17 cellular contexts compared by ENCODE assay signal in the genomic region with DNA sequence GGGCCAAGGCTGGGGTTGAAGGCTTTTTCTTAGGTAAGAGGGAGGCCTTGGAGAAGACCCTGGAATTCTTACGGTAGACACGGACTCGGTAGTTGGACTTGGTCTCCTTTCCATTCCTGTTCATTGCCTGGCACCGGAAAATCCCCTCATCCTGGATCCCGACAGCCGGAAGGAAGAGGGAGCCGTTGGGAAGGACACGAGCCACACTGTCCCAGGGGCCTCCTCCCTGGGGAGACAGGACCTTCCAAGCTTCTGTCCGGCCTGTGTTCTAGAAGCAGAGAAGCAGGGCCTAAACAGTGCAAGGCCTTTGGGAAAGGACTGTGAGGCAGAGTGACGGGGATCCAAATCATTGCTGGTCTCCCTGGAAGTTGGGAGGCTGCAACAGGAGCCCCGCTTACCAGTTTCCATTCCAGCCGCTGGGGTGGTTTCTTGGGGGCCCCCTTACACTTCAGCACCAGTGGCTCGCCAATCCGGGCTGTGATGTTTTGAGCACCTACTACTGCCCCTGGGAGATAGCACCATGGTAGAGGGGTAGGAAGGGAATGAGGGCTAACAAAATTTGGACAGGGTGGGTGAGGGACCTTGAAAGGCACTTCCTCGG. TPM values are rescaled to one million over a fixed set of nuclear protein-coding genes. Genes with fewer than 3 reads are reported as not detected.
DNase-seq lines count a peak whose midpoint lies in the region; ATAC-seq and TF ChIP-seq lines count a peak whose summit lies in the region.
"Had no signal": no experiment of that assay in that cellular context is flagged by ENCODE, and none has a peak within 500 bp of the region (broad histone marks: within the 10 kb centered on the region; RNA-seq: fewer than 3 reads in every experiment).

No MANE protein-coding gene starts in this region.

- peaks cover 18 to 97% (median 65%) of the 10 kb centered on the region in 9 donors for H3K4me1 ChIP-seq in heart right ventricle
- peaks cover 53 to 72% (median 64%) of the 10 kb centered on the region in 4 donors for H3K4me1 ChIP-seq in upper lobe of left lung

- no peaks in the 10 kb centered on the region for H3K9me3 Mint-ChIP-seq in chondrocyte (ENCODE audit: low read depth)
- no peaks in the 10 kb centered on the region for H3K9me3 Mint-ChIP-seq in naive thymus-derived CD8-positive, alpha-beta T cell
- H3K9me3 Mint-ChIP-seq: IgD-negative memory B cell; T-helper 1 cell treated with Interleukin-12 subunit alpha and Interleukin-12 subunit beta and Interleukin-4 antibody, amounts not matched to agents 30 μg/mL and 1 μg/mL, for 36 hours had no signal

- TF ChIP-seq EP300 in upper lobe of left lung (IDR thresholded peaks at IDR 0.05), result no peak

- H3K4me3 ChIP-seq in heart right ventricle (no peak overlapping the region), upper lobe of left lung (peak overlapping the region in 3 of 4 donors; percentile 7 to 41 (median 20))
- H3K4me3 ChIP-seq: GM12878 had no signal

- TF ChIP-seq POLR2A in upper lobe of left lung (IDR thresholded peaks at IDR 0.05), result no peak
- TF ChIP-seq POLR2A in GM18505 (IDR thresholded peaks at IDR 0.05; ENCODE audit: borderline replicate concordance, extremely low read depth, insufficient read depth, insufficient read length), result no peak

- peaks cover 0 to 76% (median 26%) of the 10 kb centered on the region in 9 donors for H3K36me3 ChIP-seq in heart right ventricle
- peaks cover 7 to 56% (median 36%) of the 10 kb centered on the region in 4 donors for H3K36me3 ChIP-seq in upper lobe of left lung

- WGBS in heart right ventricle, 2 donors, result 64 to 71% methylated on average over 15 of the region's 15 CpGs
- WGBS in upper lobe of left lung, 2 donors, result 73 to 80% methylated on average over 12 to 15 of the region's 15 CpGs

- POLR2A ChIA-PET in naive thymus-derived CD8-positive, alpha-beta T cell (lab: Charles Lee), result interaction anchor here (0.9 to 9.4 kb wide), 2 partner anchors 8 to 19 kb away, joined by 3 to 303 read pairs; a partner anchor contains a TSS

- H3K27ac Mint-ChIP-seq in chondrocyte (ENCODE audit: unreplicated experiment), result peak overlapping the region; percentile 8
- peak overlapping the region in 6 of 10 donors; percentile 34 to 77 (median 58) for H3K27ac Mint-ChIP-seq in naive thymus-derived CD8-positive, alpha-beta T cell
- H3K27ac Mint-ChIP-seq: T-helper 1 cell treated with Interleukin-12 subunit alpha and Interleukin-12 subunit beta and Interleukin-4 antibody, amounts not matched to agents 30 μg/mL and 1 μg/mL, for 36 hours had no signal

- H3K27me3 ChIP-seq in heart right ventricle (no peaks in the 10 kb centered on the region), upper lobe of left lung (no peaks in the 10 kb centered on the region)

- DNase-seq in heart right ventricle (peak in 1 of 2 donors; percentile 60), left cardiac atrium (no peak), chondrocyte (ENCODE audit: low spot score) (peak; percentile 46), upper lobe of left lung (no peak), T1000 (lab: John Stamatoyannopoulos, UW) (no peak)
- no peak for DNase-seq in naive thymus-derived CD8-positive, alpha-beta T cell
- DNase-seq: activated CD4-positive, alpha-beta T cell treated with anti-CD3 and anti-CD28 coated beads, Interleukin-2, amount 50 U/mL, for 1 hour; activated gamma-delta T cell; NCI-H1417; NCI-H510A treated with DMSO at 0.1 percent for 48 hours; nucleus accumbens; stimulated activated CD4-positive, alpha-beta T cell treated with anti-CD3 and anti-CD28 coated beads, Interleukin-12 subunit alpha, Interleukin-12 subunit beta, amount 100 ng/mL, for 4 hours had no signal

- peaks cover 48% of the 10 kb centered on the region for H3K4me1 Mint-ChIP-seq in chondrocyte (ENCODE audit: low read depth)
- peaks cover 35 to 76% (median 69%) of the 10 kb centered on the region in 4 donors for H3K4me1 Mint-ChIP-seq in naive thymus-derived CD8-positive, alpha-beta T cell

- H3K36me3 Mint-ChIP-seq in chondrocyte (ENCODE audit: low read depth), result peaks cover 17% of the 10 kb centered on the region
- H3K36me3 Mint-ChIP-seq in naive thymus-derived CD8-positive, alpha-beta T cell, result peaks cover 6 to 82% (median 14%) of the 10 kb centered on the region in 3 donors

- intact Hi-C loops in heart right ventricle (cut with DNase I), result no loop called here
- intact Hi-C loops in left cardiac atrium (cut with DNase I), result no loop called here

- TF ChIP-seq CTCF in heart right ventricle (IDR thresholded peaks at IDR 0.05) (no peak), chondrocyte (IDR thresholded peaks at IDR 0.05) (no peak), upper lobe of left lung (IDR thresholded peaks at IDR 0.05) (no peak)

- peak in 1 of 8 donors; percentile 18 for ATAC-seq in heart right ventricle
- no peak for ATAC-seq in left cardiac atrium
- no peak for ATAC-seq in naive thymus-derived CD8-positive, alpha-beta T cell
- ATAC-seq in upper lobe of left lung (ENCODE audit: low FRiP score in 2 of 2), result no peak
- ATAC-seq in GM18505 (IDR thresholded peaks at IDR 0.05; ENCODE audit: unreplicated experiment), result no peak
- ATAC-seq in GM21737 (IDR thresholded peaks at IDR 0.05; ENCODE audit: unreplicated experiment), result no peak
- ATAC-seq: GM12878 had no signal

- H3K27ac ChIP-seq in heart right ventricle (peak overlapping the region; percentile 22 to 99 (median 66)), upper lobe of left lung (peak overlapping the region; percentile 72 to 98 (median 95))

- no peak overlapping the region for H3K4me3 Mint-ChIP-seq in chondrocyte (ENCODE audit: unreplicated experiment)
- peak overlapping the region in 1 of 10 donors; percentile 40 for H3K4me3 Mint-ChIP-seq in naive thymus-derived CD8-positive, alpha-beta T cell
- H3K4me3 Mint-ChIP-seq: T-helper 1 cell treated with Interleukin-12 subunit alpha and Interleukin-12 subunit beta and Interleukin-4 antibody, amounts not matched to agents 30 μg/mL and 1 μg/mL, for 36 hours had no signal

- H3K9me3 ChIP-seq in heart right ventricle, result no peaks in the 10 kb centered on the region
- H3K9me3 ChIP-seq in upper lobe of left lung, result no peaks in the 10 kb centered on the region

- H3K27me3 Mint-ChIP-seq in chondrocyte (ENCODE audit: low read depth), result no peaks in the 10 kb centered on the region
- H3K27me3 Mint-ChIP-seq in naive thymus-derived CD8-positive, alpha-beta T cell, result no peaks in the 10 kb centered on the region
- H3K27me3 Mint-ChIP-seq: IgD-negative memory B cell had no signal

RNA-seq across cellular contexts. Expression of a gene that starts 0.5 kb away (rescaled TPM):
- 1 to 10 TPM in 9 of 10 donors, under 1 TPM in 1; 0.75 to 5.1 (median 2.9) TPM for total RNA-seq in heart right ventricle
- 1 to 10 TPM; 3.1 to 5.5 TPM for polyA plus RNA-seq in heart right ventricle
- 1 to 10 TPM; 2.4 to 2.8 TPM for total RNA-seq in left cardiac atrium
- 2.6 to 4.9 TPM (median 3.6 TPM) in 3 replicates for total RNA-seq in chondrocyte
- total RNA-seq in naive thymus-derived CD8-positive, alpha-beta T cell, result 10 to 100 TPM; 56.0 to 60.3 TPM
- polyA plus RNA-seq in naive thymus-derived CD8-positive, alpha-beta T cell, result 1 to 10 TPM in 1 of 3 donors, under 1 TPM in 2; 0.09 to 1.9 (median 0.25) TPM
- total RNA-seq in upper lobe of left lung, result 1,000 to 10,000 TPM in 5 of 6 donors, 100 to 1,000 TPM in 1; 543 to 2,806 (median 1,294) TPM

RNA-seq across cellular contexts. Expression of a gene that starts 5.4 kb away (rescaled TPM):
- total RNA-seq in heart right ventricle (100 to 1,000 TPM in 1 of 10 donors, 10 to 100 TPM in 9; 75.5 to 122 (median 82.7) TPM), left cardiac atrium (10 to 100 TPM; 73.0 to 77.9 TPM), chondrocyte (45.2 to 48.0 TPM (median 45.2 TPM) in 3 replicates), upper lobe of left lung (10 to 100 TPM; 23.0 to 73.6 (median 59.1) TPM)
- polyA plus RNA-seq in heart right ventricle, result 100 to 1,000 TPM in 1 of 2 donors, 10 to 100 TPM in 1; 53.0 to 132 TPM
- 10 to 100 TPM; 38.6 to 40.0 TPM for total RNA-seq in naive thymus-derived CD8-positive, alpha-beta T cell
- 100 to 1,000 TPM; 102 to 117 (median 102) TPM for polyA plus RNA-seq in naive thymus-derived CD8-positive, alpha-beta T cell

RNA-seq across cellular contexts. Expression of a gene that starts 6.4 kb away (rescaled TPM):
- total RNA-seq in heart right ventricle (10 to 100 TPM; 32.8 to 50.9 (median 44.1) TPM), left cardiac atrium (10 to 100 TPM; 43.7 to 47.7 TPM), chondrocyte (58.6 to 66.5 TPM (median 66.3 TPM) in 3 replicates), upper lobe of left lung (100 to 1,000 TPM in 1 of 6 donors, 10 to 100 TPM in 5; 78.6 to 147 (median 93.4) TPM)
- polyA plus RNA-seq in heart right ventricle, result 10 to 100 TPM; 25.6 to 55.4 TPM
- 100 to 1,000 TPM; 173 to 174 TPM for total RNA-seq in naive thymus-derived CD8-positive, alpha-beta T cell
- 1 to 10 TPM; 1.6 to 2.2 (median 2.0) TPM for polyA plus RNA-seq in naive thymus-derived CD8-positive, alpha-beta T cell

RNA-seq across cellular contexts. Expression of a gene that starts 7.7 kb away (rescaled TPM):
- total RNA-seq in heart right ventricle (10 to 100 TPM; 39.0 to 63.1 (median 47.4) TPM), left cardiac atrium (10 to 100 TPM; 54.8 to 58.1 TPM), chondrocyte (66.7 to 77.2 TPM (median 67.0 TPM) in 3 replicates), upper lobe of left lung (10 to 100 TPM; 25.9 to 54.5 (median 32.6) TPM)
- polyA plus RNA-seq in heart right ventricle, result 10 to 100 TPM; 50.8 to 56.3 TPM
- 10 to 100 TPM; 27.5 to 28.6 TPM for total RNA-seq in naive thymus-derived CD8-positive, alpha-beta T cell
- 10 to 100 TPM; 16.3 to 19.5 (median 19.1) TPM for polyA plus RNA-seq in naive thymus-derived CD8-positive, alpha-beta T cell

RNA-seq across cellular contexts. Expression of a gene that starts 8.9 kb away (rescaled TPM):
- total RNA-seq in heart right ventricle (10 to 100 TPM in 1 of 10 donors, 1 to 10 TPM in 9; 2.4 to 28.0 (median 4.4) TPM), left cardiac atrium (10 to 100 TPM in 1 of 2 donors, 1 to 10 TPM in 1; 8.5 to 15.8 TPM), chondrocyte (3.6 to 5.6 TPM (median 5.4 TPM) in 3 replicates), upper lobe of left lung (10 to 100 TPM; 18.9 to 80.4 (median 30.6) TPM)
- polyA plus RNA-seq in heart right ventricle, result 1 to 10 TPM; 5.8 to 6.2 TPM
- 100 to 1,000 TPM; 274 to 276 TPM for total RNA-seq in naive thymus-derived CD8-positive, alpha-beta T cell
- 100 to 1,000 TPM; 106 to 144 (median 138) TPM for polyA plus RNA-seq in naive thymus-derived CD8-positive, alpha-beta T cell

Comparison
In these comparisons a context has a peak if more than half of its experiments do, and no peak if none do; other contexts are left out.
1. H3K4me3 ChIP-seq: peak in upper lobe of left lung (3 of 4); none in heart right ventricle (0 of 10).